In genomic region chr5:93831449-93831848, GRCh38 we compare ENCODE assay signal across 17 cellular contexts.
A peak's percentile ranks its signal among the peaks of the same experiment; 100 is the strongest.
DNase-seq lines count a peak whose midpoint lies in the region; ATAC-seq and TF ChIP-seq lines count a peak whose summit lies in the region.
"Had no signal": no experiment of that assay in that cellular context is flagged by ENCODE, and none has a peak within 500 bp of the region (broad histone marks: within the 10 kb centered on the region; RNA-seq: fewer than 3 reads in every experiment).

No MANE protein-coding gene starts in this region.

- peak; percentile 70 for ATAC-seq in left lung
- ATAC-seq: heart left ventricle; stimulated activated memory B cell treated with anti-CD40 and anti-IgM and Interleukin-4, amounts not matched to agents 10 μg/mL and 1 μg/mL and 100 μg/mL, for 72 hours had no signal

- no peaks in the 10 kb centered on the region for H3K27me3 ChIP-seq in MG63
- H3K27me3 ChIP-seq in left lung = no peaks in the 10 kb centered on the region
- H3K27me3 ChIP-seq: heart left ventricle, pancreas had no signal

- H3K9me3 Mint-ChIP-seq in chondrocyte (ENCODE audit: low read depth) (peaks cover 12% of the 10 kb centered on the region), immature natural killer cell (peaks cover 0 to 4% (median 0%) of the 10 kb centered on the region in 6 donors)
- H3K9me3 Mint-ChIP-seq: activated CD4-positive, alpha-beta memory T cell treated with anti-CD3 and anti-CD28 coated beads, Interleukin-2, amount 10 ng/mL, durations not matched to agents 7 days and 5 days had no signal

- H3K9me3 ChIP-seq in MG63 (no peaks in the 10 kb centered on the region), left lung (peaks cover 0 to 4% of the 10 kb centered on the region in 2 donors)
- H3K9me3 ChIP-seq: pancreas had no signal

- peak overlapping the region; percentile 53 for H3K27ac Mint-ChIP-seq in chondrocyte (ENCODE audit: unreplicated experiment)
- peak overlapping the region in 1 of 6 donors; percentile 20 for H3K27ac Mint-ChIP-seq in immature natural killer cell
- H3K27ac Mint-ChIP-seq: activated CD4-positive, alpha-beta memory T cell treated with anti-CD3 and anti-CD28 coated beads, Interleukin-2, amount 10 ng/mL, durations not matched to agents 7 days and 5 days; CD14-positive monocyte; memory B cell; stimulated activated memory B cell treated with anti-CD40 and anti-IgM and Interleukin-4, amounts not matched to agents 10 μg/mL and 1 μg/mL and 100 μg/mL, for 72 hours had no signal

- intact Hi-C loops in left lung (cut with DNase I) = no loop called here

- H3K36me3 Mint-ChIP-seq in chondrocyte (ENCODE audit: low read depth) (peaks cover 1% of the 10 kb centered on the region), immature natural killer cell (peaks cover 5 to 21% (median 13%) of the 10 kb centered on the region in 3 donors)

- peak; percentile 44 for DNase-seq in AG09319 (ENCODE audit: extremely low read depth, low read depth)
- DNase-seq in MG63 = peak; percentile 80
- DNase-seq in chondrocyte (ENCODE audit: low spot score) = no peak
- DNase-seq in left lung = no peak
- DNase-seq in activated CD4-positive, alpha-beta T cell treated with anti-CD3 and anti-CD28 coated beads for 4 hours = no peak
- no peak for DNase-seq in GM10266 (ENCODE audit: extremely low spot score)
- DNase-seq in immature natural killer cell = no peak
- DNase-seq in NOMO-1 treated with dmso at 0.1 percent for 144 hours (lab: John Stamatoyannopoulos, UW; ENCODE audit: unreplicated experiment) = no peak
- DNase-seq: activated CD4-positive, alpha-beta memory T cell treated with anti-CD3 and anti-CD28 coated beads, Interleukin-2, amount 10 ng/mL, durations not matched to agents 7 days and 5 days; heart left ventricle; NCI-H1694; pancreas; T-helper 2 cell had no signal

- H3K4me1 Mint-ChIP-seq in chondrocyte (ENCODE audit: low read depth) (peaks cover 9% of the 10 kb centered on the region), immature natural killer cell (no peaks in the 10 kb centered on the region)
- H3K4me1 Mint-ChIP-seq: activated CD4-positive, alpha-beta memory T cell treated with anti-CD3 and anti-CD28 coated beads, Interleukin-2, amount 10 ng/mL, durations not matched to agents 7 days and 5 days; CD14-positive monocyte; stimulated activated memory B cell treated with anti-CD40 and anti-IgM and Interleukin-4, amounts not matched to agents 10 μg/mL and 1 μg/mL and 100 μg/mL, for 72 hours had no signal

- no peak overlapping the region for H3K27ac ChIP-seq in left lung
- H3K27ac ChIP-seq: coronary artery, heart left ventricle, pancreas had no signal

- H3K36me3 ChIP-seq in MG63 (0 out of 2 replicates have a peak, but pooled peaks cover 4% of the 10 kb centered on the region), left lung (no peaks in the 10 kb centered on the region)
- H3K36me3 ChIP-seq: heart left ventricle, pancreas had no signal

- peak; percentile 4; the same call in 1 of the 2 replicates for TF ChIP-seq CTCF in AG09319 (IDR thresholded peaks at IDR 0.05; ENCODE audit: low read depth, low read length)
- peak; percentile 53 for TF ChIP-seq CTCF in chondrocyte (IDR thresholded peaks at IDR 0.05)
- TF ChIP-seq CTCF in left lung (IDR thresholded peaks at IDR 0.05) = no peak
- TF ChIP-seq CTCF in GM10266 (IDR thresholded peaks at IDR 0.05; ENCODE audit: control insufficient read depth, insufficient read depth, low read depth, missing control alignments) = no peak

- H3K4me3 ChIP-seq in MG63 (no peak overlapping the region), left lung (no peak overlapping the region)
- H3K4me3 ChIP-seq: coronary artery, heart left ventricle, pancreas had no signal

- no peaks in the 10 kb centered on the region for H3K27me3 Mint-ChIP-seq in chondrocyte (ENCODE audit: low read depth)
- H3K27me3 Mint-ChIP-seq in immature natural killer cell (ENCODE audit: low read depth in 3 of 3) = no peaks in the 10 kb centered on the region
- H3K27me3 Mint-ChIP-seq: activated CD4-positive, alpha-beta memory T cell treated with anti-CD3 and anti-CD28 coated beads, Interleukin-2, amount 10 ng/mL, durations not matched to agents 7 days and 5 days; memory B cell; stimulated activated memory B cell treated with anti-CD40 and anti-IgM and Interleukin-4, amounts not matched to agents 10 μg/mL and 1 μg/mL and 100 μg/mL, for 72 hours had no signal

- H3K4me1 ChIP-seq in left lung = no peaks in the 10 kb centered on the region
- H3K4me1 ChIP-seq: heart left ventricle, pancreas had no signal

- H3K4me3 Mint-ChIP-seq in chondrocyte (ENCODE audit: unreplicated experiment) (no peak overlapping the region), immature natural killer cell (no peak overlapping the region)
- H3K4me3 Mint-ChIP-seq: activated CD4-positive, alpha-beta memory T cell treated with anti-CD3 and anti-CD28 coated beads, Interleukin-2, amount 10 ng/mL, durations not matched to agents 7 days and 5 days; CD14-positive monocyte; memory B cell; stimulated activated memory B cell treated with anti-CD40 and anti-IgM and Interleukin-4, amounts not matched to agents 10 μg/mL and 1 μg/mL and 100 μg/mL, for 72 hours had no signal

Comparison
In these comparisons a context has a peak if more than half of its experiments do, and no peak if none do; other contexts are left out.
1. DNase-seq: peak in AG09319 (single experiment) and MG63 (single experiment); none in chondrocyte (single experiment), left lung (0 of 2), activated CD4-positive, alpha-beta T cell treated with anti-CD3 and anti-CD28 coated beads for 4 hours (0 of 2), GM10266 (single experiment), immature natural killer cell (0 of 3) and NOMO-1 treated with dmso at 0.1 percent for 144 hours (single experiment).
2. CTCF ChIP-seq: peak in AG09319 (single experiment) and chondrocyte (single experiment); none in left lung (0 of 2) and GM10266 (single experiment).